In genomic region chr1:185170291-185170848, GRCh38 we compare ENCODE assay signal across 8 cellular contexts. TPM values are rescaled to one million over a fixed set of nuclear protein-coding genes. Genes with fewer than 3 reads are reported as not detected.
DNase-seq lines count a peak whose midpoint lies in the region; ATAC-seq and TF ChIP-seq lines count a peak whose summit lies in the region.

No MANE protein-coding gene starts in this region.

- H3K36me3 Mint-ChIP-seq in activated B cell treated with CpG ODN at 0.5 μM for 24 hours (ENCODE audit: low read depth), result peaks cover 35% of the 10 kb centered on the region

- no peak overlapping the region for H3K27ac ChIP-seq in aorta (ENCODE audit: low read depth in 1 of 2, low read length in 2 of 2)

- H3K36me3 ChIP-seq in aorta (ENCODE audit: control insufficient read depth in 1 of 2, insufficient read depth in 2 of 2, low read length in 1 of 2), result peaks cover 0 to 2% of the 10 kb centered on the region in 2 donors

- H3K4me3 Mint-ChIP-seq in activated B cell treated with CpG ODN at 0.5 μM for 24 hours, result peak overlapping the region; percentile 19

- intact Hi-C loops in activated B cell treated with CpG ODN at 0.5 μM for 24 hours (cut with micrococcal nuclease), result loop anchor here (1.0 kb wide), 5 partner anchors 13 to 525 kb away; partner anchors contain the start of genes RNF2 and SWT1
- intact Hi-C loops in aorta (cut with DNase I), result no loop called here

- TF ChIP-seq CTCF in activated B cell treated with CpG ODN at 0.5 μM for 24 hours (IDR thresholded peaks at IDR 0.05), result peak; percentile 82

- H3K4me3 ChIP-seq in aorta (ENCODE audit: low read length in 2 of 2), result no peak overlapping the region

- WGBS in aorta, 2 donors, result 14 to 18% methylated on average over 5 of the region's 5 CpGs

- H3K27me3 ChIP-seq in aorta (ENCODE audit: control insufficient read depth in 1 of 2, insufficient read depth in 2 of 2, low read length in 1 of 2), result no peaks in the 10 kb centered on the region

- peaks cover 8% of the 10 kb centered on the region for H3K4me1 Mint-ChIP-seq in activated B cell treated with CpG ODN at 0.5 μM for 24 hours

- POLR2A ChIA-PET in activated B cell treated with CpG ODN at 0.5 μM for 24 hours (lab: Charles Lee), result interaction anchor here (0.5 to 1.8 kb wide), 4 partner anchors 14 to 271 kb away, joined by 3 to 12 read pairs (median 4); partner anchors contain the start of genes RNF2, SWT1 and TRMT1L

- ATAC-seq in GM19452 (IDR thresholded peaks at IDR 0.05; ENCODE audit: unreplicated experiment) (peak; percentile 89), HG03378 (IDR thresholded peaks at IDR 0.05; ENCODE audit: unreplicated experiment) (peak; percentile 91), activated B cell treated with CpG ODN at 0.5 μM for 24 hours (ENCODE audit: low read depth) (peak; percentile 83), aorta (ENCODE audit: low FRiP score) (peak; percentile 76)

- H3K27ac Mint-ChIP-seq in activated B cell treated with CpG ODN at 0.5 μM for 24 hours, result no peak overlapping the region

- H3K9me3 ChIP-seq in aorta (ENCODE audit: control insufficient read depth, low read length), result no peaks in the 10 kb centered on the region

- CTCF ChIA-PET in activated B cell treated with CpG ODN at 0.5 μM for 24 hours (lab: Charles Lee), result interaction anchor here (0.6 to 2.8 kb wide), 28 partner anchors 9 to 526 kb away, joined by 3 to 42 read pairs (median 4); partner anchors contain the start of genes RNF2, SWT1 and TRMT1L

- no peaks in the 10 kb centered on the region for H3K9me3 Mint-ChIP-seq in activated B cell treated with CpG ODN at 0.5 μM for 24 hours

- H3K27me3 Mint-ChIP-seq in activated B cell treated with CpG ODN at 0.5 μM for 24 hours, result no peaks in the 10 kb centered on the region

- no peaks in the 10 kb centered on the region for H3K4me1 ChIP-seq in aorta (ENCODE audit: control insufficient read depth in 1 of 2, insufficient read depth in 2 of 2, low read length in 2 of 2)

- DNase-seq in DMS153 (lab: John Stamatoyannopoulos, UW) (peak; percentile 54), NCI-H2227 treated with DMSO at 0.1 percent for 48 hours (lab: John Stamatoyannopoulos, UW) (peak; percentile 65), activated B cell treated with CpG ODN at 0.5 μM for 24 hours (peak; percentile 30), epidermal melanocyte (ENCODE audit: insufficient read length, low spot score) (peak; percentile 23), midbrain (lab: John Stamatoyannopoulos, UW) (peak; percentile 52), aorta (no peak)

RNA-seq across cellular contexts. Expression of gene SWT1, which starts 13.4 kb away (rescaled TPM):
- total RNA-seq in activated B cell treated with CpG ODN at 0.5 μM for 24 hours (4.9 and 5.5 TPM in 2 replicates), aorta (1 to 10 TPM; 6.9 to 7.8 TPM)
- 1 to 10 TPM; 2.5 to 3.0 TPM for polyA plus RNA-seq in aorta

RNA-seq across cellular contexts. Expression of gene TRMT1L, which starts 13.6 kb away (rescaled TPM):
- total RNA-seq in activated B cell treated with CpG ODN at 0.5 μM for 24 hours, result 20.0 and 23.9 TPM in 2 replicates
- 10 to 100 TPM in 1 of 2 donors, 1 to 10 TPM in 1; 9.6 to 16.9 TPM for total RNA-seq in aorta
- 1 to 10 TPM; 5.1 to 6.3 TPM for polyA plus RNA-seq in aorta

Comparison
In these comparisons a context has a peak if more than half of its experiments do, and no peak if none do; other contexts are left out.
1. DNase-seq: peak in DMS153 (single experiment), NCI-H2227 treated with DMSO at 0.1 percent for 48 hours (single experiment), activated B cell treated with CpG ODN at 0.5 μM for 24 hours (single experiment), epidermal melanocyte (single experiment) and midbrain (single experiment); none in aorta (0 of 2).
2. Peak in every context shown above with its lines, with median percentiles within 50 percentile points of each other: ATAC-seq.